Comparison of ENCODE assay signal across 1 cellular context in the genomic region with DNA sequence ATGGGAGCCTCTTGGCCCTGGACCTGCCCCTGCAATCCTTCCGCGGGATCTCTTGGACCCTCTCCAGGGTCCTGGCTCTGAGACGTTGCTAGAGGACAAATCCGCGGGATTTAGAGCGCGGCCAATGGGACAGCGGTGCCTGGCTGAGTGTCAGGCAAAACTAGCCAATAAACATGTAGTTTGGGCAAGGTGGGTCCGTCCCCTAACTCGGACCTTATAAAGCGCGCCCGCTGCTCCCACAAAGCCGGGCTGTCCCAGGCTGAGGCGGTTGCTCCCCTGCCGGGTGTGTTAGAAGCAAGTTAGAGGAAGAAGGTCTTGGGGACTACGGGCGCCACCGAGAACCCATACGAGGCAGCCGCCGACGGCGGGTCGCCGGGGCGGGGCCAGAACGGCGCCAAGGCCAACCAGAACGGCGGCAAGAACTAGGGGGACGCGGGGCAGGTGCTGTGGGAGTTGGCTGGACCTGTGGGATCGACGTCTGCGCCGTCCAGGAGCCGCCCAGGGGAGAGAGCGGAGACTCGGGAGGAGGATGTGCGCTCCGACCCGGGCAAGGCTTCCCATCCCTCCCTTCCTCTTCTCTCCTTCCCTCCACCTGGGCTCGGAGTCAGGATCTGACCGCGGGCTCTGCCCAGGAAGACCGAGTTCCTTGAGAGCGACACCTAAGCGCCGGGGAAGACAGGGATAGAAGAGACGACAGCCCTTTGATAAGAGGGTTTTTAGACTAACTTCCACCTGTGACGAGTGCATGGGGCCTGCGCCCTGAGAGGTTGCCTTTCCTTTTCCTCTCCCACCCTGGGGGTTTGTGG.
TF ChIP-seq lines count a peak whose summit lies in the region.

No MANE protein-coding gene starts in this region.

TF ChIP-seq in HepG2, 621 proteins besides CTCF, POLR2A, EP300 and RAD21 (continued from another document and continues in another):
- TF ChIP-seq, protein P1, sequence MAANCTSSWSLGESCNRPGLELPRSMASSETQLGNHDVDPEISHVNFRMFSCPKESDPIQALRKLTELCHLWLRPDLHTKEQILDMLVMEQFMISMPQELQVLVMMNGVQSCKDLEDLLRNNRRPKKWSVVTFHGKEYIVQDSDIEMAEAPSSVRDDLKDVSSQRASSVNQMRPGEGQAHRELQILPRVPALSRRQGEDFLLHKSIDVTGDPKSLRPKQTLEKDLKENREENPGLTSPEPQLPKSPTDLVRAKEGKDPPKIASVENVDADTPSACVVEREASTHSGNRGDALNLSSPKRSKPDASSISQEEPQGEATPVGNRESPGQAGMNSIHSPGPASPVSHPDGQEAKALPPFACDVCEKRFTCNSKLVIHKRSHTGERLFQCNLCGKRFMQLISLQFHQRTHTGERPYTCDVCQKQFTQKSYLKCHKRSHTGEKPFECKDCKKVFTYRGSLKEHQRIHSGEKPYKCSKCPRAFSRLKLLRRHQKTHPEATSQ (CRISPR knock-in tag; IDR thresholded peaks at IDR 0.05; ENCODE audit: borderline replicate concordance) = peak; percentile 100
- peak; percentile 83 for TF ChIP-seq BRCA1 (CRISPR knock-in tag; IDR thresholded peaks at IDR 0.05)
- peak; percentile 77; the same call in 1 of the 2 replicates for TF ChIP-seq KMT2B (CRISPR knock-in tag; IDR thresholded peaks at IDR 0.05)
- no peak for TF ChIP-seq ZFP90 (CRISPR knock-in tag; IDR thresholded peaks at IDR 0.05; ENCODE audit: borderline replicate concordance)
- no peak for TF ChIP-seq HNRNPH1 (optimal IDR thresholded peaks at IDR 0.05; ENCODE audit: low read depth, low read length)
- TF ChIP-seq KLF9 (CRISPR knock-in tag; IDR thresholded peaks at IDR 0.05; ENCODE audit: low read depth) = peak; percentile 81
- TF ChIP-seq SMARCC2 (IDR thresholded peaks at IDR 0.05) = no peak
- peak; percentile 63; the same call in 1 of the 2 replicates for TF ChIP-seq KAT8 (CRISPR knock-in tag; IDR thresholded peaks at IDR 0.05)
- 0 out of 2 replicates have a peak, but pooled peaks have one; percentile 55 for TF ChIP-seq DMAP1 (CRISPR knock-in tag; IDR thresholded peaks at IDR 0.05)
- 0 out of 2 replicates have a peak, but pooled peaks have one; percentile 84 for TF ChIP-seq ZNF34 (CRISPR knock-in tag; IDR thresholded peaks at IDR 0.05; ENCODE audit: borderline replicate concordance)
- no peak for TF ChIP-seq ZNF670 (CRISPR knock-in tag; IDR thresholded peaks at IDR 0.05; ENCODE audit: borderline replicate concordance)
- TF ChIP-seq, protein P2, sequence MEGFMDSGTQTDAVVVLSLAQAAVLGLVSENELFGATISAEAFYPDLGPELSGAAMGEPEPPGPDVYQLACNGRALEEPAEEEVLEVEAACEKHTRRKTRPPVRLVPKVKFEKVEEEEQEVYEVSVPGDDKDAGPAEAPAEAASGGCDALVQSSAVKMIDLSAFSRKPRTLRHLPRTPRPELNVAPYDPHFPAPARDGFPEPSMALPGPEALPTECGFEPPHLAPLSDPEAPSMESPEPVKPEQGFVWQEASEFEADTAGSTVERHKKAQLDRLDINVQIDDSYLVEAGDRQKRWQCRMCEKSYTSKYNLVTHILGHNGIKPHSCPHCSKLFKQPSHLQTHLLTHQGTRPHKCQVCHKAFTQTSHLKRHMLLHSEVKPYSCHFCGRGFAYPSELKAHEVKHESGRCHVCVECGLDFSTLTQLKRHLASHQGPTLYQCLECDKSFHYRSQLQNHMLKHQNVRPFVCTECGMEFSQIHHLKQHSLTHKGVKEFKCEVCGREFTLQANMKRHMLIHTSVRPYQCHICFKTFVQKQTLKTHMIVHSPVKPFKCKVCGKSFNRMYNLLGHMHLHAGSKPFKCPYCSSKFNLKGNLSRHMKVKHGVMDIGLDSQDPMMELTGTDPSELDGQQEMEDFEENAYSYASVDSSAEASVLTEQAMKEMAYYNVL (CRISPR knock-in tag; IDR thresholded peaks at IDR 0.05; ENCODE audit: borderline replicate concordance) = peak; percentile 85; the same call in 1 of the 2 replicates
- TF ChIP-seq, protein P3, sequence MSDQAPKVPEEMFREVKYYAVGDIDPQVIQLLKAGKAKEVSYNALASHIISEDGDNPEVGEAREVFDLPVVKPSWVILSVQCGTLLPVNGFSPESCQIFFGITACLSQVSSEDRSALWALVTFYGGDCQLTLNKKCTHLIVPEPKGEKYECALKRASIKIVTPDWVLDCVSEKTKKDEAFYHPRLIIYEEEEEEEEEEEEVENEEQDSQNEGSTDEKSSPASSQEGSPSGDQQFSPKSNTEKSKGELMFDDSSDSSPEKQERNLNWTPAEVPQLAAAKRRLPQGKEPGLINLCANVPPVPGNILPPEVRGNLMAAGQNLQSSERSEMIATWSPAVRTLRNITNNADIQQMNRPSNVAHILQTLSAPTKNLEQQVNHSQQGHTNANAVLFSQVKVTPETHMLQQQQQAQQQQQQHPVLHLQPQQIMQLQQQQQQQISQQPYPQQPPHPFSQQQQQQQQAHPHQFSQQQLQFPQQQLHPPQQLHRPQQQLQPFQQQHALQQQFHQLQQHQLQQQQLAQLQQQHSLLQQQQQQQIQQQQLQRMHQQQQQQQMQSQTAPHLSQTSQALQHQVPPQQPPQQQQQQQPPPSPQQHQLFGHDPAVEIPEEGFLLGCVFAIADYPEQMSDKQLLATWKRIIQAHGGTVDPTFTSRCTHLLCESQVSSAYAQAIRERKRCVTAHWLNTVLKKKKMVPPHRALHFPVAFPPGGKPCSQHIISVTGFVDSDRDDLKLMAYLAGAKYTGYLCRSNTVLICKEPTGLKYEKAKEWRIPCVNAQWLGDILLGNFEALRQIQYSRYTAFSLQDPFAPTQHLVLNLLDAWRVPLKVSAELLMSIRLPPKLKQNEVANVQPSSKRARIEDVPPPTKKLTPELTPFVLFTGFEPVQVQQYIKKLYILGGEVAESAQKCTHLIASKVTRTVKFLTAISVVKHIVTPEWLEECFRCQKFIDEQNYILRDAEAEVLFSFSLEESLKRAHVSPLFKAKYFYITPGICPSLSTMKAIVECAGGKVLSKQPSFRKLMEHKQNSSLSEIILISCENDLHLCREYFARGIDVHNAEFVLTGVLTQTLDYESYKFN (CRISPR knock-in tag; conservative IDR thresholded peaks at IDR 0.05) = peak; percentile 47
- TF ChIP-seq ZNF484 (CRISPR knock-in tag; IDR thresholded peaks at IDR 0.05; ENCODE audit: borderline replicate concordance, low read depth) = peak; percentile 58; the same call in 1 of the 2 replicates
- TF ChIP-seq, protein P4, sequence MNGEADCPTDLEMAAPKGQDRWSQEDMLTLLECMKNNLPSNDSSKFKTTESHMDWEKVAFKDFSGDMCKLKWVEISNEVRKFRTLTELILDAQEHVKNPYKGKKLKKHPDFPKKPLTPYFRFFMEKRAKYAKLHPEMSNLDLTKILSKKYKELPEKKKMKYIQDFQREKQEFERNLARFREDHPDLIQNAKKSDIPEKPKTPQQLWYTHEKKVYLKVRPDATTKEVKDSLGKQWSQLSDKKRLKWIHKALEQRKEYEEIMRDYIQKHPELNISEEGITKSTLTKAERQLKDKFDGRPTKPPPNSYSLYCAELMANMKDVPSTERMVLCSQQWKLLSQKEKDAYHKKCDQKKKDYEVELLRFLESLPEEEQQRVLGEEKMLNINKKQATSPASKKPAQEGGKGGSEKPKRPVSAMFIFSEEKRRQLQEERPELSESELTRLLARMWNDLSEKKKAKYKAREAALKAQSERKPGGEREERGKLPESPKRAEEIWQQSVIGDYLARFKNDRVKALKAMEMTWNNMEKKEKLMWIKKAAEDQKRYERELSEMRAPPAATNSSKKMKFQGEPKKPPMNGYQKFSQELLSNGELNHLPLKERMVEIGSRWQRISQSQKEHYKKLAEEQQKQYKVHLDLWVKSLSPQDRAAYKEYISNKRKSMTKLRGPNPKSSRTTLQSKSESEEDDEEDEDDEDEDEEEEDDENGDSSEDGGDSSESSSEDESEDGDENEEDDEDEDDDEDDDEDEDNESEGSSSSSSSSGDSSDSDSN (CRISPR knock-in tag; IDR thresholded peaks at IDR 0.05) = peak; percentile 73; the same call in 1 of the 2 replicates
- TF ChIP-seq ZNF44 (CRISPR knock-in tag; IDR thresholded peaks at IDR 0.05) = peak; percentile 93; the same call in 1 of the 2 replicates
- 0 out of 2 replicates have a peak, but pooled peaks have one; percentile 5 for TF ChIP-seq ZNF337 (CRISPR knock-in tag; IDR thresholded peaks at IDR 0.05; ENCODE audit: borderline replicate concordance, low read depth)
- peak; percentile 82; the same call in 1 of the 2 replicates for TF ChIP-seq REPIN1 (CRISPR knock-in tag; IDR thresholded peaks at IDR 0.05; ENCODE audit: borderline replicate concordance, low read depth)
- TF ChIP-seq, protein P5, sequence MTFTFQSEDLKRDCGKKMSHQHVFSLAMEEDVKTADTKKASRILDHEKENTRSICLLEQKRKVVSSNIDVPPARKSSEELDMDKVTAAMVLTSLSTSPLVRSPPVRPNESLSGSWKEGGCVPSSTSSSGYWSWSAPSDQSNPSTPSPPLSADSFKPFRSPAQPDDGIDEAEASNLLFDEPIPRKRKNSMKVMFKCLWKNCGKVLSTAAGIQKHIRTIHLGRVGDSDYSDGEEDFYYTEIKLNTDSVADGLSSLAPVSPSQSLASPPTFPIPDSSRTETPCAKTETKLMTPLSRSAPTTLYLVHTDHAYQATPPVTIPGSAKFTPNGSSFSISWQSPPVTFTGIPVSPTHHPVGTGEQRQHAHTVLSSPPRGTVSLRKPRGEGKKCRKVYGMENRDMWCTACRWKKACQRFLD (CRISPR knock-in tag; IDR thresholded peaks at IDR 0.05; ENCODE audit: borderline replicate concordance) = 0 out of 2 replicates have a peak, but pooled peaks have one; percentile 52
- TF ChIP-seq, protein P6, sequence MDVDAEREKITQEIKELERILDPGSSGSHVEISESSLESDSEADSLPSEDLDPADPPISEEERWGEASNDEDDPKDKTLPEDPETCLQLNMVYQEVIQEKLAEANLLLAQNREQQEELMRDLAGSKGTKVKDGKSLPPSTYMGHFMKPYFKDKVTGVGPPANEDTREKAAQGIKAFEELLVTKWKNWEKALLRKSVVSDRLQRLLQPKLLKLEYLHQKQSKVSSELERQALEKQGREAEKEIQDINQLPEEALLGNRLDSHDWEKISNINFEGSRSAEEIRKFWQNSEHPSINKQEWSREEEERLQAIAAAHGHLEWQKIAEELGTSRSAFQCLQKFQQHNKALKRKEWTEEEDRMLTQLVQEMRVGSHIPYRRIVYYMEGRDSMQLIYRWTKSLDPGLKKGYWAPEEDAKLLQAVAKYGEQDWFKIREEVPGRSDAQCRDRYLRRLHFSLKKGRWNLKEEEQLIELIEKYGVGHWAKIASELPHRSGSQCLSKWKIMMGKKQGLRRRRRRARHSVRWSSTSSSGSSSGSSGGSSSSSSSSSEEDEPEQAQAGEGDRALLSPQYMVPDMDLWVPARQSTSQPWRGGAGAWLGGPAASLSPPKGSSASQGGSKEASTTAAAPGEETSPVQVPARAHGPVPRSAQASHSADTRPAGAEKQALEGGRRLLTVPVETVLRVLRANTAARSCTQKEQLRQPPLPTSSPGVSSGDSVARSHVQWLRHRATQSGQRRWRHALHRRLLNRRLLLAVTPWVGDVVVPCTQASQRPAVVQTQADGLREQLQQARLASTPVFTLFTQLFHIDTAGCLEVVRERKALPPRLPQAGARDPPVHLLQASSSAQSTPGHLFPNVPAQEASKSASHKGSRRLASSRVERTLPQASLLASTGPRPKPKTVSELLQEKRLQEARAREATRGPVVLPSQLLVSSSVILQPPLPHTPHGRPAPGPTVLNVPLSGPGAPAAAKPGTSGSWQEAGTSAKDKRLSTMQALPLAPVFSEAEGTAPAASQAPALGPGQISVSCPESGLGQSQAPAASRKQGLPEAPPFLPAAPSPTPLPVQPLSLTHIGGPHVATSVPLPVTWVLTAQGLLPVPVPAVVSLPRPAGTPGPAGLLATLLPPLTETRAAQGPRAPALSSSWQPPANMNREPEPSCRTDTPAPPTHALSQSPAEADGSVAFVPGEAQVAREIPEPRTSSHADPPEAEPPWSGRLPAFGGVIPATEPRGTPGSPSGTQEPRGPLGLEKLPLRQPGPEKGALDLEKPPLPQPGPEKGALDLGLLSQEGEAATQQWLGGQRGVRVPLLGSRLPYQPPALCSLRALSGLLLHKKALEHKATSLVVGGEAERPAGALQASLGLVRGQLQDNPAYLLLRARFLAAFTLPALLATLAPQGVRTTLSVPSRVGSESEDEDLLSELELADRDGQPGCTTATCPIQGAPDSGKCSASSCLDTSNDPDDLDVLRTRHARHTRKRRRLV (CRISPR knock-in tag; IDR thresholded peaks at IDR 0.05) = 0 out of 2 replicates have a peak, but pooled peaks have one; percentile 59
- peak; percentile 49; the same call in 1 of the 2 replicates for TF ChIP-seq NCOR1 (IDR thresholded peaks at IDR 0.05; ENCODE audit: borderline replicate concordance, low read length)
- peak; percentile 48; the same call in 1 of the 2 replicates for TF ChIP-seq MYC (CRISPR knock-in tag; IDR thresholded peaks at IDR 0.05; ENCODE audit: borderline replicate concordance)
- peak; percentile 62 for TF ChIP-seq TGIF2 (CRISPR knock-in tag; IDR thresholded peaks at IDR 0.05)
- TF ChIP-seq ELF1 (CRISPR knock-in tag; IDR thresholded peaks at IDR 0.05) = peak; percentile 62; the same call in 1 of the 2 replicates
- 0 out of 2 replicates have a peak, but pooled peaks have one; percentile 73 for TF ChIP-seq ZNF10 (CRISPR knock-in tag; IDR thresholded peaks at IDR 0.05; ENCODE audit: borderline replicate concordance, low read depth)
- TF ChIP-seq SAP130 (CRISPR knock-in tag; IDR thresholded peaks at IDR 0.05; ENCODE audit: low read depth) = peak; percentile 82
- TF ChIP-seq, protein P7, sequence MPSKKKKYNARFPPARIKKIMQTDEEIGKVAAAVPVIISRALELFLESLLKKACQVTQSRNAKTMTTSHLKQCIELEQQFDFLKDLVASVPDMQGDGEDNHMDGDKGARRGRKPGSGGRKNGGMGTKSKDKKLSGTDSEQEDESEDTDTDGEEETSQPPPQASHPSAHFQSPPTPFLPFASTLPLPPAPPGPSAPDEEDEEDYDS (CRISPR knock-in tag; IDR thresholded peaks at IDR 0.05) = peak; percentile 99
- TF ChIP-seq KLF11 (CRISPR knock-in tag; IDR thresholded peaks at IDR 0.05) = peak; percentile 46; the same call in 1 of the 2 replicates
- peak; percentile 34; the same call in 1 of the 2 replicates for TF ChIP-seq SIN3A (IDR thresholded peaks at IDR 0.05; ENCODE audit: borderline replicate concordance, low read depth, low read length)
- TF ChIP-seq EEA1 (CRISPR knock-in tag; IDR thresholded peaks at IDR 0.05; ENCODE audit: borderline replicate concordance) = 0 out of 2 replicates have a peak, but pooled peaks have one; percentile 52
- peak; percentile 31; the same call in 1 of the 2 replicates for TF ChIP-seq FOXJ3 (CRISPR knock-in tag; IDR thresholded peaks at IDR 0.05; ENCODE audit: borderline replicate concordance)
- peak; percentile 99 for TF ChIP-seq NFYB (CRISPR knock-in tag; IDR thresholded peaks at IDR 0.05)
- TF ChIP-seq, protein P8, sequence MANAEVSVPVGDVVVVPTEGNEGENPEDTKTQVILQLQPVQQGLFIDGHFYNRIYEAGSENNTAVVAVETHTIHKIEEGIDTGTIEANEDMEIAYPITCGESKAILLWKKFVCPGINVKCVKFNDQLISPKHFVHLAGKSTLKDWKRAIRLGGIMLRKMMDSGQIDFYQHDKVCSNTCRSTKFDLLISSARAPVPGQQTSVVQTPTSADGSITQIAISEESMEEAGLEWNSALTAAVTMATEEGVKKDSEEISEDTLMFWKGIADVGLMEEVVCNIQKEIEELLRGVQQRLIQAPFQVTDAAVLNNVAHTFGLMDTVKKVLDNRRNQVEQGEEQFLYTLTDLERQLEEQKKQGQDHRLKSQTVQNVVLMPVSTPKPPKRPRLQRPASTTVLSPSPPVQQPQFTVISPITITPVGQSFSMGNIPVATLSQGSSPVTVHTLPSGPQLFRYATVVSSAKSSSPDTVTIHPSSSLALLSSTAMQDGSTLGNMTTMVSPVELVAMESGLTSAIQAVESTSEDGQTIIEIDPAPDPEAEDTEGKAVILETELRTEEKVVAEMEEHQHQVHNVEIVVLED (CRISPR knock-in tag; IDR thresholded peaks at IDR 0.05; ENCODE audit: borderline replicate concordance) = peak; percentile 37; the same call in 1 of the 2 replicates
- TF ChIP-seq ZNF563 (CRISPR knock-in tag; IDR thresholded peaks at IDR 0.05) = peak; percentile 75
- no peak for TF ChIP-seq ZNF747 (CRISPR knock-in tag; IDR thresholded peaks at IDR 0.05; ENCODE audit: borderline replicate concordance)
